In the genomic region with DNA sequence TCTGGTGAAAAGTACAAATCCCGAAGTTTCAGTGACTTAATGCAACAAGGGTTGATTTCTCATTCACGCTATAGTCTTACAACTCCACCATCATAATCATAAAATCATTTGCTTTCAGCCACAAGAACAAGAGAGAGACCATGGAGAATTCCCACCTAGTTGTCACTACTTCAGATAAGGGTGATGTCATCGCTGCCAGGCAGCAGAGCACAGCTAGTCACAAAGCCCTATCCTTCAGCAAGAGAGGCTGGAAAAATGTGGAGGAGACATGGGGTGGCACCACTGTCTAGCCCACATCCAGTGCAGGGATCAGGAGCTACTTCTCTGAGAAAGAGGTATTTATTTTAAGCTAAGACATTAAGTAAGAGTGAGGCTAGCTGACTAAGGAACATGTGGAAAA, we compare ENCODE assay signal across 37 cellular contexts.
"Had no signal": no experiment of that assay in that cellular context is flagged by ENCODE, and none has a peak within 500 bp of the region (broad histone marks: within the 10 kb centered on the region; RNA-seq: fewer than 3 reads in every experiment).

No MANE protein-coding gene starts in this region.

- FAIRE-seq: bronchial epithelial cell, TTC549 had no signal

- H3K27me3 Mint-ChIP-seq: activated B cell treated with CpG ODN at 0.5 μM for 24 hours; activated CD4-positive, alpha-beta memory T cell treated with anti-CD3 and anti-CD28 coated beads for 36 hours; activated CD4-positive, alpha-beta T cell treated with anti-CD3 and anti-CD28 coated beads, Interleukin-2, amount 10 ng/mL, durations not matched to agents 24 days and 14 days; activated CD8-positive, alpha-beta T cell treated with anti-CD3 and anti-CD28 coated beads for 36 hours; activated naive CD8-positive, alpha-beta T cell treated with anti-CD3 and anti-CD28 coated beads for 36 hours; activated T-helper 17 cell treated with anti-CD3 and anti-CD28 coated beads, Interleukin-2, amount 50 U/mL, for 72 hours; central memory CD8-positive, alpha-beta T cell had no signal

- DNase-seq: activated B cell treated with CpG ODN at 0.5 μM for 24 hours; activated CD4-positive, alpha-beta memory T cell treated with anti-CD3 and anti-CD28 coated beads for 36 hours; activated CD4-positive, alpha-beta T cell treated with anti-CD3 and anti-CD28 coated beads for 4 hours; activated CD4-positive, alpha-beta T cell treated with anti-CD3 and anti-CD28 coated beads, Interleukin-2, amount 10 ng/mL, durations not matched to agents 24 days and 14 days; activated CD4-positive, alpha-beta T cell treated with anti-CD3 and anti-CD28 coated beads, Interleukin-2, amount 50 U/mL, for 1 hour; activated CD4-positive, alpha-beta T cell treated with anti-CD3 and anti-CD28 coated beads, Interleukin-2, amount 50 U/mL, for 4 hours; activated CD4-positive, CD25-positive, alpha-beta regulatory T cell treated with anti-CD3 and anti-CD28 coated beads, Interleukin-2, amount 50 U/mL, for 72 hours; activated CD8-positive, alpha-beta memory T cell treated with anti-CD3 and anti-CD28 coated beads, Interleukin-2, amount 50 U/mL, for 4 hours; activated CD8-positive, alpha-beta T cell treated with anti-CD3 and anti-CD28 coated beads for 36 hours; activated effector memory CD4-positive, alpha-beta T cell treated with anti-CD3 and anti-CD28 coated beads, Interleukin-2, amount 50 U/mL, for 16 hours; activated gamma-delta T cell treated with Interleukin-2 at 50 U/mL for 16 hours; activated naive CD4-positive, alpha-beta T cell; activated naive CD4-positive, alpha-beta T cell treated with anti-CD3 and anti-CD28 coated beads for 36 hours; activated naive CD4-positive, alpha-beta T cell treated with anti-CD3 and anti-CD28 coated beads, Interleukin-2, amount 50 U/mL, for 16 hours; activated naive CD8-positive, alpha-beta T cell treated with anti-CD3 and anti-CD28 coated beads for 36 hours; activated T-cell treated with anti-CD3 and anti-CD28 coated beads for 4 hours; activated T-cell treated with anti-CD3 and anti-CD28 coated beads, Interleukin-2, amount 50 U/mL, for 1 hour; activated T-cell treated with anti-CD3 and anti-CD28 coated beads, Interleukin-2, amount 50 U/mL, for 4 hours; activated T-cell treated with anti-CD3 and anti-CD28 coated beads, Interleukin-2, amount 50 U/mL, for 72 hours; adrenal gland; amniotic stem cell; aorta; caudate nucleus; cerebellar nuclear complex; T-helper 2 cell; T-helper 9 cell had no signal

- H3K9me3 Mint-ChIP-seq: activated B cell treated with CpG ODN at 0.5 μM for 24 hours; activated CD4-positive, alpha-beta memory T cell treated with anti-CD3 and anti-CD28 coated beads for 36 hours; activated CD4-positive, alpha-beta T cell treated with anti-CD3 and anti-CD28 coated beads, Interleukin-2, amount 10 ng/mL, durations not matched to agents 24 days and 14 days; activated naive CD4-positive, alpha-beta T cell treated with anti-CD3 and anti-CD28 coated beads for 36 hours; activated T-helper 1 cell treated with anti-CD3 and anti-CD28 coated beads, Interleukin-12 subunit alpha, Interleukin-12 subunit beta, Interleukin-2, Interleukin-4 antibody, amounts not matched to agents 30 ng/mL and 10 ng/mL and 1 ng/mL, durations not matched to agents 14 hours and 24 hours and 36 hours; T-helper 1 cell treated with Interleukin-12 subunit alpha and Interleukin-12 subunit beta and Interleukin-4 antibody, amounts not matched to agents 30 μg/mL and 1 μg/mL, for 36 hours; T-helper 2 cell treated with Interferon-gamma antibody and Interleukin-4, amounts not matched to agents 5 μg/mL and 100 μg/mL, for 36 hours had no signal

- H3K36me3 ChIP-seq: adrenal gland, cardiac muscle cell had no signal

- H3K27ac Mint-ChIP-seq: activated B cell treated with CpG ODN at 0.5 μM for 24 hours; activated CD4-positive, alpha-beta memory T cell treated with anti-CD3 and anti-CD28 coated beads for 36 hours; activated CD4-positive, alpha-beta T cell treated with anti-CD3 and anti-CD28 coated beads, Interleukin-2, amount 10 ng/mL, durations not matched to agents 24 days and 14 days; activated CD8-positive, alpha-beta T cell treated with anti-CD3 and anti-CD28 coated beads for 36 hours; activated naive CD4-positive, alpha-beta T cell treated with anti-CD3 and anti-CD28 coated beads for 36 hours; activated naive CD4-positive, alpha-beta T cell treated with anti-CD3 and anti-CD28 coated beads, Interleukin-2, amount 50 U/mL, for 72 hours; activated naive CD8-positive, alpha-beta T cell treated with anti-CD3 and anti-CD28 coated beads for 36 hours; activated T-cell treated with anti-CD3 and anti-CD28 coated beads, Interleukin-2, amount 50 U/mL, for 72 hours; activated T-helper 1 cell treated with anti-CD3 and anti-CD28 coated beads, Interleukin-12 subunit alpha, Interleukin-12 subunit beta, Interleukin-2, Interleukin-4 antibody, amounts not matched to agents 30 ng/mL and 10 ng/mL and 1 ng/mL, durations not matched to agents 14 hours and 24 hours and 36 hours; activated T-helper 17 cell treated with anti-CD3 and anti-CD28 coated beads, Interleukin-2, amount 50 U/mL, for 72 hours; brain; T-helper 1 cell treated with Interleukin-12 subunit alpha and Interleukin-12 subunit beta and Interleukin-4 antibody, amounts not matched to agents 30 μg/mL and 1 μg/mL, for 36 hours; T-helper 2 cell treated with Interferon-gamma antibody and Interleukin-4, amounts not matched to agents 5 μg/mL and 100 μg/mL, for 36 hours had no signal

- H3K4me1 Mint-ChIP-seq: activated B cell treated with CpG ODN at 0.5 μM for 24 hours; activated CD4-positive, alpha-beta T cell treated with anti-CD3 and anti-CD28 coated beads, Interleukin-2, amount 10 ng/mL, durations not matched to agents 24 days and 14 days; activated naive CD8-positive, alpha-beta T cell treated with anti-CD3 and anti-CD28 coated beads for 36 hours; activated T-helper 17 cell treated with anti-CD3 and anti-CD28 coated beads, Interleukin-2, amount 50 U/mL, for 72 hours; central memory CD8-positive, alpha-beta T cell had no signal

- H3K9me3 ChIP-seq: adrenal gland had no signal

- H3K27me3 ChIP-seq: adrenal gland, cardiac muscle cell had no signal

- H3K36me3 Mint-ChIP-seq: activated CD4-positive, alpha-beta memory T cell treated with anti-CD3 and anti-CD28 coated beads for 36 hours; activated naive CD4-positive, alpha-beta T cell treated with anti-CD3 and anti-CD28 coated beads, Interleukin-2, amount 50 U/mL, for 72 hours; activated naive CD8-positive, alpha-beta T cell treated with anti-CD3 and anti-CD28 coated beads for 36 hours; brain had no signal

- H3K4me1 ChIP-seq: adrenal gland had no signal

- H3K4me3 ChIP-seq: adrenal gland, cardiac muscle cell had no signal

- H3K27ac ChIP-seq: adrenal gland, cardiac muscle cell, VCaP had no signal

- H3K4me3 Mint-ChIP-seq: activated B cell treated with CpG ODN at 0.5 μM for 24 hours; activated CD4-positive, alpha-beta memory T cell treated with anti-CD3 and anti-CD28 coated beads for 36 hours; activated CD4-positive, alpha-beta T cell treated with anti-CD3 and anti-CD28 coated beads, Interleukin-2, amount 10 ng/mL, durations not matched to agents 24 days and 14 days; activated CD8-positive, alpha-beta T cell treated with anti-CD3 and anti-CD28 coated beads for 36 hours; activated naive CD4-positive, alpha-beta T cell treated with anti-CD3 and anti-CD28 coated beads for 36 hours; activated naive CD8-positive, alpha-beta T cell treated with anti-CD3 and anti-CD28 coated beads for 36 hours; activated T-cell treated with anti-CD3 and anti-CD28 coated beads, Interleukin-2, amount 50 U/mL, for 4 hours; activated T-cell treated with anti-CD3 and anti-CD28 coated beads, Interleukin-2, amount 50 U/mL, for 72 hours; activated T-helper 1 cell treated with anti-CD3 and anti-CD28 coated beads, Interleukin-12 subunit alpha, Interleukin-12 subunit beta, Interleukin-2, Interleukin-4 antibody, amounts not matched to agents 30 ng/mL and 10 ng/mL and 1 ng/mL, durations not matched to agents 14 hours and 24 hours and 36 hours; activated T-helper 17 cell treated with anti-CD3 and anti-CD28 coated beads, Interleukin-2, amount 50 U/mL, for 72 hours; brain; central memory CD8-positive, alpha-beta T cell; T-helper 1 cell treated with Interleukin-12 subunit alpha and Interleukin-12 subunit beta and Interleukin-4 antibody, amounts not matched to agents 30 μg/mL and 1 μg/mL, for 36 hours; T-helper 2 cell treated with Interferon-gamma antibody and Interleukin-4, amounts not matched to agents 5 μg/mL and 100 μg/mL, for 36 hours had no signal

- ATAC-seq: activated CD8-positive, alpha-beta T cell treated with anti-CD3 and anti-CD28 coated beads for 36 hours; activated naive CD4-positive, alpha-beta T cell treated with anti-CD3 and anti-CD28 coated beads, Interleukin-2, amount 50 U/mL, for 72 hours; activated T-cell treated with anti-CD3 and anti-CD28 coated beads, Interleukin-2, amount 50 U/mL, for 4 hours; activated T-cell treated with anti-CD3 and anti-CD28 coated beads, Interleukin-2, amount 50 U/mL, for 72 hours; activated T-helper 17 cell treated with anti-CD3 and anti-CD28 coated beads, Interleukin-2, amount 50 U/mL, for 72 hours had no signal
